In the genomic region with DNA sequence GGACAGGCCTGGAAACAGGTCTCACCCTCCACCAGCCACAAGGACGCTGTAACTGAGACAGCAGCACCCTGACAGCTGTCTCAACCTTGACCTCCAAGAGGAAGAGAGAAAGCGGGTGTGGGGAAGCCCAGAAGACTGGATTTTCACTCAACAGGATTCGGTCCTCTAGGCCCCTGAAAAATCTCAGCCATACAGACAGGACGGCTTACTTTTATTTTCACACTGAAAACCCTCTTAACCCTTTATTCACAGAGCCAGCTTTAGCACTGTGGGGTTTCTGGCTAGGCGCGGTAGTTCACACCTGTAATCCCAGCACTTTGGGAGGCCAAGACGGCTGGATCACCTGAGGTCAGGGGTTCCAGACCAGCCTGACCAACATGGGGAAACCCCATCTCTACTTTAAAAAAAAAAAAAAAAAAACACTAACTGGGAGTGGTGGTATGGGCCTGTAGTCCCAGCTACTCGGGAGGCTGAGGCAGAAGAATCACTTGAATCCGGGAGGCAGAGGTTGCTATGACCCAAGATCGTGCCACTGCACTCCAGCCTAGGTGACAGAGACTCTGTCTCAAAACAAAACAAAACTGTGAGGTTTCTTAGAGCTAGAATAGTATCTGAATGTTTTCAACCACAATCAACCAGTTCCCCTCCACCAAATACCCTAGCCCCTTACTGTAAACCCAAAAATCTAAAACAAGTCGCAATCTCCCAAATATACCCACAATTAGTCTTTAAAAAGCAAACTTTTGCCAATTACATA, we compare ENCODE assay signal across 1 cellular context.
TF ChIP-seq lines count a peak whose summit lies in the region.

No MANE protein-coding gene starts in this region.

TF ChIP-seq in GM12878, 131 proteins besides CTCF, POLR2A, EP300 and RAD21 (continues in another document):
- TF ChIP-seq MYC (IDR thresholded peaks at IDR 0.05; ENCODE audit: insufficient read depth, insufficient read length, insufficient replicate concordance, low read length, severe bottlenecking): no peak
- peak; percentile 94 for TF ChIP-seq NR2F1 (conservative IDR thresholded peaks at IDR 0.05)
- no peak for TF ChIP-seq ZNF24 (IDR thresholded peaks at IDR 0.05)
- TF ChIP-seq RAD51 (IDR thresholded peaks at IDR 0.05): no peak
- no peak for TF ChIP-seq POU2F2 (IDR thresholded peaks at IDR 0.05; ENCODE audit: borderline replicate concordance, low read depth, low read length)
- TF ChIP-seq REST (IDR thresholded peaks at IDR 0.05; ENCODE audit: low read depth, low read length): no peak
- no peak for TF ChIP-seq RELA (IDR thresholded peaks at IDR 0.05; ENCODE audit: borderline replicate concordance, partially characterized antibody)
- TF ChIP-seq NFXL1 (IDR thresholded peaks at IDR 0.05; ENCODE audit: borderline replicate concordance): no peak
- peak; percentile 49 for TF ChIP-seq MTA2 (IDR thresholded peaks at IDR 0.05; ENCODE audit: low read depth)
- TF ChIP-seq, protein P1, sequence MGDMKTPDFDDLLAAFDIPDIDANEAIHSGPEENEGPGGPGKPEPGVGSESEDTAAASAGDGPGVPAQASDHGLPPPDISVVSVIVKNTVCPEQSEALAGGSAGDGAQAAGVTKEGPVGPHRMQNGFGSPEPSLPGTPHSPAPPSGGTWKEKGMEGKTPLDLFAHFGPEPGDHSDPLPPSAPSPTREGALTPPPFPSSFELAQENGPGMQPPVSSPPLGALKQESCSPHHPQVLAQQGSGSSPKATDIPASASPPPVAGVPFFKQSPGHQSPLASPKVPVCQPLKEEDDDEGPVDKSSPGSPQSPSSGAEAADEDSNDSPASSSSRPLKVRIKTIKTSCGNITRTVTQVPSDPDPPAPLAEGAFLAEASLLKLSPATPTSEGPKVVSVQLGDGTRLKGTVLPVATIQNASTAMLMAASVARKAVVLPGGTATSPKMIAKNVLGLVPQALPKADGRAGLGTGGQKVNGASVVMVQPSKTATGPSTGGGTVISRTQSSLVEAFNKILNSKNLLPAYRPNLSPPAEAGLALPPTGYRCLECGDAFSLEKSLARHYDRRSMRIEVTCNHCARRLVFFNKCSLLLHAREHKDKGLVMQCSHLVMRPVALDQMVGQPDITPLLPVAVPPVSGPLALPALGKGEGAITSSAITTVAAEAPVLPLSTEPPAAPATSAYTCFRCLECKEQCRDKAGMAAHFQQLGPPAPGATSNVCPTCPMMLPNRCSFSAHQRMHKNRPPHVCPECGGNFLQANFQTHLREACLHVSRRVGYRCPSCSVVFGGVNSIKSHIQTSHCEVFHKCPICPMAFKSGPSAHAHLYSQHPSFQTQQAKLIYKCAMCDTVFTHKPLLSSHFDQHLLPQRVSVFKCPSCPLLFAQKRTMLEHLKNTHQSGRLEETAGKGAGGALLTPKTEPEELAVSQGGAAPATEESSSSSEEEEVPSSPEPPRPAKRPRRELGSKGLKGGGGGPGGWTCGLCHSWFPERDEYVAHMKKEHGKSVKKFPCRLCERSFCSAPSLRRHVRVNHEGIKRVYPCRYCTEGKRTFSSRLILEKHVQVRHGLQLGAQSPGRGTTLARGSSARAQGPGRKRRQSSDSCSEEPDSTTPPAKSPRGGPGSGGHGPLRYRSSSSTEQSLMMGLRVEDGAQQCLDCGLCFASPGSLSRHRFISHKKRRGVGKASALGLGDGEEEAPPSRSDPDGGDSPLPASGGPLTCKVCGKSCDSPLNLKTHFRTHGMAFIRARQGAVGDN (IDR thresholded peaks at IDR 0.05): peak; percentile 74
- TF ChIP-seq PKNOX1 (IDR thresholded peaks at IDR 0.05): peak; percentile 34; the same call in 1 of the 2 replicates
- no peak for TF ChIP-seq STAT3 (IDR thresholded peaks at IDR 0.05; ENCODE audit: low read depth, low read length)
- 0 out of 2 replicates have a peak, but pooled peaks have one; percentile 58 for TF ChIP-seq ZNF207 (IDR thresholded peaks at IDR 0.05; ENCODE audit: borderline replicate concordance)
- TF ChIP-seq ATF7 (IDR thresholded peaks at IDR 0.05; ENCODE audit: low read depth): peak; percentile 51
- no peak for TF ChIP-seq PRDM15 (CRISPR knock-in tag; IDR thresholded peaks at IDR 0.05)
- no peak for TF ChIP-seq ZBTB4 (CRISPR knock-in tag; IDR thresholded peaks at IDR 0.05)
- TF ChIP-seq CHD1 (IDR thresholded peaks at IDR 0.05; ENCODE audit: low read depth, low read length): no peak
- TF ChIP-seq WRNIP1 (IDR thresholded peaks at IDR 0.05; ENCODE audit: borderline replicate concordance, low read depth, low read length): no peak
- no peak; the same call in 1 of the 2 replicates for TF ChIP-seq CHD2 (IDR thresholded peaks at IDR 0.05; ENCODE audit: borderline replicate concordance, low read depth, low read length)
- TF ChIP-seq ZBTB11 (CRISPR knock-in tag; IDR thresholded peaks at IDR 0.05): no peak
- 0 out of 2 replicates have a peak, but pooled peaks have one; percentile 15 for TF ChIP-seq GABPA (IDR thresholded peaks at IDR 0.05; ENCODE audit: low read depth)
- peak; percentile 82 for TF ChIP-seq RELB (IDR thresholded peaks at IDR 0.05; ENCODE audit: low read depth)
- TF ChIP-seq, protein P2, sequence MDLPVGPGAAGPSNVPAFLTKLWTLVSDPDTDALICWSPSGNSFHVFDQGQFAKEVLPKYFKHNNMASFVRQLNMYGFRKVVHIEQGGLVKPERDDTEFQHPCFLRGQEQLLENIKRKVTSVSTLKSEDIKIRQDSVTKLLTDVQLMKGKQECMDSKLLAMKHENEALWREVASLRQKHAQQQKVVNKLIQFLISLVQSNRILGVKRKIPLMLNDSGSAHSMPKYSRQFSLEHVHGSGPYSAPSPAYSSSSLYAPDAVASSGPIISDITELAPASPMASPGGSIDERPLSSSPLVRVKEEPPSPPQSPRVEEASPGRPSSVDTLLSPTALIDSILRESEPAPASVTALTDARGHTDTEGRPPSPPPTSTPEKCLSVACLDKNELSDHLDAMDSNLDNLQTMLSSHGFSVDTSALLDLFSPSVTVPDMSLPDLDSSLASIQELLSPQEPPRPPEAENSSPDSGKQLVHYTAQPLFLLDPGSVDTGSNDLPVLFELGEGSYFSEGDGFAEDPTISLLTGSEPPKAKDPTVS (IDR thresholded peaks at IDR 0.05; ENCODE audit: low read depth, low read length): no peak
